6 cellular contexts compared by ENCODE assay signal in genomic region chr4:59968796-59969195, GRCh38.
"Had no signal": no experiment of that assay in that cellular context is flagged by ENCODE, and none has a peak within 500 bp of the region (broad histone marks: within the 10 kb centered on the region; RNA-seq: fewer than 3 reads in every experiment).

No MANE protein-coding gene starts in this region.

- H3K27me3 Mint-ChIP-seq: IgD-negative memory B cell had no signal

- ATAC-seq: HepG2, K562 had no signal

- H3K27ac ChIP-seq: HL-60 had no signal

- H3K4me3 ChIP-seq: K562 had no signal

- H3K27ac Mint-ChIP-seq: IgD-negative memory B cell had no signal

- H3K4me3 Mint-ChIP-seq: IgD-negative memory B cell had no signal

- H3K4me1 Mint-ChIP-seq: IgD-negative memory B cell had no signal

- DNase-seq: IMR-90, KBM-7 had no signal

- H3K36me3 Mint-ChIP-seq: IgD-negative memory B cell had no signal
